In the genomic region with DNA sequence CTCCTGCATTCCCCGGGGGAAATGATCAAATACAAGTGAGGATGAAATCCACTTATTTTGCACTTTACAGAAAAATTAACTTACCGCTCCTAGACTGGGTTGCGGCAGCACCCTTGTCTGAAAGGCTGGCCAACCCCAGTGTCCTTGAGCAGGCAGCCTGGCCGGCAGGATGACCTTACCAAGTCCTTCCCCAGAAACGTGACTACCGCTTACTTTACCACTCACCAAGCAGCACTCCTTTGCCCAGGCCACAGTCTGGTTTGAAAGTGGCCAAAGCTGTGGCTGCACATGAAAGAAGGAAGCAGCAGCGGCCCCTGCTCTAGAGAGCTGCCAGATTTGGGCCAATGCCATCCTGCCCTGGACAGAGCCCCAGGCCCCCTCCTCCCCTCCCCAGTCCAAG, we compare ENCODE assay signal across 8 cellular contexts. TPM values are rescaled to one million over a fixed set of nuclear protein-coding genes. Genes with fewer than 3 reads are reported as not detected.
A peak's percentile ranks its signal among the peaks of the same experiment; 100 is the strongest.
DNase-seq lines count a peak whose midpoint lies in the region; ATAC-seq and TF ChIP-seq lines count a peak whose summit lies in the region.

No MANE protein-coding gene starts in this region.

- H3K4me1 ChIP-seq in RWPE2 (ENCODE audit: insufficient read depth, poor library complexity, severe bottlenecking): peaks cover 100% of the 10 kb centered on the region
- peaks cover 93 to 100% (median 100%) of the 10 kb centered on the region in 3 donors for H3K4me1 ChIP-seq in esophagus squamous epithelium

- TF ChIP-seq POLR2A in esophagus squamous epithelium (IDR thresholded peaks at IDR 0.05): no peak

- H3K4me3 ChIP-seq in RWPE2 (ENCODE audit: severe bottlenecking): no peak overlapping the region
- peak overlapping the region in 1 of 4 donors; percentile 34 for H3K4me3 ChIP-seq in esophagus squamous epithelium

- intact Hi-C loops in esophagus squamous epithelium (cut with DNase I): no loop called here

- no peak for TF ChIP-seq CTCF in C4-2B (conservative IDR thresholded peaks at IDR 0.05)
- TF ChIP-seq CTCF in RWPE2 (IDR thresholded peaks at IDR 0.05; ENCODE audit: poor library complexity, severe bottlenecking): no peak
- TF ChIP-seq CTCF in esophagus squamous epithelium (IDR thresholded peaks at IDR 0.05): no peak
- TF ChIP-seq CTCF in osteocyte (IDR thresholded peaks at IDR 0.05): no peak

- H3K27ac Mint-ChIP-seq in osteocyte (ENCODE audit: unreplicated experiment): peak overlapping the region; percentile 91

- no peaks in the 10 kb centered on the region for H3K27me3 ChIP-seq in RWPE2 (ENCODE audit: insufficient read depth, poor library complexity, severe bottlenecking)
- no peaks in the 10 kb centered on the region for H3K27me3 ChIP-seq in esophagus squamous epithelium

- ATAC-seq in RWPE2 (ENCODE audit: low read depth) (no peak), GM18868 (IDR thresholded peaks at IDR 0.05; ENCODE audit: unreplicated experiment) (no peak)

- H3K9me3 Mint-ChIP-seq in osteocyte (ENCODE audit: unreplicated experiment): no peaks in the 10 kb centered on the region

- peak overlapping the region; percentile 79 for H3K27ac ChIP-seq in C4-2B
- peak overlapping the region; percentile 96 for H3K27ac ChIP-seq in RWPE2 (ENCODE audit: poor library complexity, severe bottlenecking)
- peak overlapping the region; percentile 78 to 100 (median 96) for H3K27ac ChIP-seq in esophagus squamous epithelium

- no peaks in the 10 kb centered on the region for H3K9me3 ChIP-seq in RWPE2 (ENCODE audit: severe bottlenecking)
- H3K9me3 ChIP-seq in esophagus squamous epithelium: no peaks in the 10 kb centered on the region

- H3K36me3 ChIP-seq in RWPE2 (ENCODE audit: low read depth): peaks cover 82% of the 10 kb centered on the region
- H3K36me3 ChIP-seq in esophagus squamous epithelium: peaks cover 0 to 9% (median 0%) of the 10 kb centered on the region in 3 donors

- WGBS in esophagus squamous epithelium, 2 donors: 29 to 39% methylated on average over 3 of the region's 7 CpGs

- peaks cover 2% of the 10 kb centered on the region for H3K36me3 Mint-ChIP-seq in osteocyte (ENCODE audit: unreplicated experiment)

- peaks cover 99% of the 10 kb centered on the region for H3K4me1 Mint-ChIP-seq in osteocyte (ENCODE audit: unreplicated experiment)

- no peaks in the 10 kb centered on the region for H3K27me3 Mint-ChIP-seq in osteocyte (ENCODE audit: unreplicated experiment)

- peak overlapping the region; percentile 7 for H3K4me3 Mint-ChIP-seq in osteocyte (ENCODE audit: unreplicated experiment)

- DNase-seq in RWPE2 (ENCODE audit: low spot score): no peak
- DNase-seq in esophagus squamous epithelium (lab: John Stamatoyannopoulos, UW): no peak
- DNase-seq in osteocyte (ENCODE audit: extremely low spot score, unreplicated experiment): no peak
- DNase-seq in ureter (ENCODE audit: low spot score): no peak
- DNase-seq in superior temporal gyrus (ENCODE audit: extremely low spot score): no peak
- no peak for DNase-seq in NCI-H345 (lab: John Stamatoyannopoulos, UW)

RNA-seq across cellular contexts. Expression of gene MYH9, which starts 20.3 kb away (rescaled TPM):
- 100 to 1,000 TPM; 216 to 339 (median 246) TPM for total RNA-seq in esophagus squamous epithelium
- total RNA-seq in osteocyte: 938 and 1,044 TPM in 2 replicates
- 810 TPM for total RNA-seq in ureter
